In the genomic region with DNA sequence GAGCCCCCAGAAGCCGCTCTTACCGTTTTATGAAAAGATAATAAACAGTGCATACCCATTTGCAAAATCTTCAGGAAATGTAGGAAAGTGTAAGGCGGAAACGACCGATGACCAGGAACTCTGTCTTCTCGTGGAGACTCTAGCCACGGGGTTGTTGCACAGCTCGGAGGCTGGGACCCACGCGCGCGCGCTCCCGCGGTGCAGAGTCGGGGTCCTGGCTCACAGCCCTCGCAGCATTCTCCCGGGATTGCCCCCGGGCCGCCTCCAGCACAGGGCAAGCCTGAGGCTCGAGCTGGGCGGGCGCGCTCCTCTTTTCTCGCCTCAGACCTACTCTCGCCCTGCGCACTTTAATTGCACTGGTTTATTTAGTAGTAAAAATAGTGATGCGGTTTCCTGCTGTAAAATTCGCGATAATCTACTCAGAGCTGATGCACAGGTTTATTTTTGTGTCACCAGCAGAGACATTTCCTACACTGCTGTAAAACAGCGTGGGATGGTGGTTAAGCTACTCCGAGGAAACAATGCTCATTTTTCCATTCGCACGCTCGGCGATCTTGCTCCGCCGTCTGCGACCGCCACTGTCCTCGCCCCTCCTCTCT, we compare ENCODE assay signal across 6 cellular contexts.
A peak's percentile ranks its signal among the peaks of the same experiment; 100 is the strongest.
DNase-seq lines count a peak whose midpoint lies in the region; ATAC-seq and TF ChIP-seq lines count a peak whose summit lies in the region.

No MANE protein-coding gene starts in this region.

- H4K20me1 ChIP-seq in MM.1S (ENCODE audit: insufficient read depth, low read length) = no peaks in the 10 kb centered on the region

- H3K27ac ChIP-seq in MM.1S (ENCODE audit: low read length) = peak overlapping the region; percentile 75; the same call in 1 of the 2 replicates
- peak overlapping the region; percentile 73 for H3K27ac ChIP-seq in caudate nucleus (ENCODE audit: low read depth, low read length)
- peak overlapping the region; percentile 84 for H3K27ac ChIP-seq in neutrophil

- DNase-seq in MM.1S = peak; percentile 52
- no peak for DNase-seq in caudate nucleus (lab: John Stamatoyannopoulos, UW)
- no peak for DNase-seq in NCI-H2029 treated with DMSO at 0.1 percent for 48 hours (lab: John Stamatoyannopoulos, UW)
- DNase-seq in amygdala (lab: John Stamatoyannopoulos, UW) = no peak

- H3K79me2 ChIP-seq in MM.1S (ENCODE audit: low read length) = no peaks in the 10 kb centered on the region

- peak overlapping the region; percentile 87 for H2AFZ ChIP-seq in MM.1S (ENCODE audit: low read length)

- TF ChIP-seq CTCF in MM.1S (IDR thresholded peaks at IDR 0.05; ENCODE audit: low read length) (no peak), neutrophil (IDR thresholded peaks at IDR 0.05) (no peak)

- ATAC-seq in GM21381 (IDR thresholded peaks at IDR 0.05; ENCODE audit: unreplicated experiment) = no peak

- H3K4me1 ChIP-seq in MM.1S (ENCODE audit: low read length) = no peaks in the 10 kb centered on the region
- peaks cover 41 to 49% of the 10 kb centered on the region in 2 experiments for H3K4me1 ChIP-seq in neutrophil (ENCODE audit: control insufficient read depth in 1 of 2, insufficient read depth in 1 of 2, low read depth in 1 of 2, low read length in 1 of 2)

- H3K9me2 ChIP-seq in MM.1S (replicated peaks; ENCODE audit: insufficient read depth, low read length) = no peaks in the 10 kb centered on the region

- H3K36me3 ChIP-seq in MM.1S (replicated peaks; ENCODE audit: insufficient read depth, low read length) = no peaks in the 10 kb centered on the region
- H3K36me3 ChIP-seq in neutrophil = no peaks in the 10 kb centered on the region

- H3K27me3 ChIP-seq in MM.1S (replicated peaks; ENCODE audit: insufficient read depth, low read length) (no peaks in the 10 kb centered on the region), neutrophil (peaks cover 68% of the 10 kb centered on the region)

- peak overlapping the region; percentile 95 for H3K4me3 ChIP-seq in MM.1S (ENCODE audit: low read length)
- peak overlapping the region; percentile 77 to 86 for H3K4me3 ChIP-seq in neutrophil (ENCODE audit: low read depth in 1 of 2, low read length in 1 of 2)

- H3F3A ChIP-seq in MM.1S (ENCODE audit: insufficient read depth, low read length) = peaks cover 38% of the 10 kb centered on the region; the same call in 1 of the 2 replicates

- peak overlapping the region; percentile 99 for H3K4me2 ChIP-seq in MM.1S (ENCODE audit: low read depth, low read length)

- no peaks in the 10 kb centered on the region for H3K9me3 ChIP-seq in MM.1S (replicated peaks; ENCODE audit: insufficient read depth, low read length)
- no peaks in the 10 kb centered on the region for H3K9me3 ChIP-seq in neutrophil

- peak overlapping the region; percentile 66; the same call in 1 of the 2 replicates for H3K9ac ChIP-seq in MM.1S (ENCODE audit: low read length)
